17 cellular contexts compared by ENCODE assay signal in the genomic region with DNA sequence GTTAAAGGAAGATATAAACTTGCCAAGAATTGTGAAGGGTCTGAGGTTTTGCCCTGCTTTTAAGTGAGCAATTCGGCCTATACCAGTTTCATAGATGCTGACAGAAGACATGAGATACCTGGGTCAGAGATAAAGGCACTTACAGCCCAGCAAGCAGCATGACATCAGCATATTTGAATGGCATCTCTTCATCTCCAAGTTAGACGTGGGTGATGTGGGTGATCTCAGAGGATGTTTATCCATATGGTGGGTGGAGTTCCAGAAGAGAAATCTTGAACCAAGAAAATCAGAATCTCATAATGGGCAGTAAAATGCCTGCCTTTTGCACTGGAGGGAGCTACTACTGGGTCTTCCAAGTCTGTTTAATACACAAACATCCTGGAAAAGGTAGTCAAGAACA. TPM values are rescaled to one million over a fixed set of nuclear protein-coding genes. Genes with fewer than 3 reads are reported as not detected.
DNase-seq lines count a peak whose midpoint lies in the region; ATAC-seq and TF ChIP-seq lines count a peak whose summit lies in the region.
"Had no signal": no experiment of that assay in that cellular context is flagged by ENCODE, and none has a peak within 500 bp of the region (broad histone marks: within the 10 kb centered on the region; RNA-seq: fewer than 3 reads in every experiment).

No MANE protein-coding gene starts in this region.

- peaks cover 34% of the 10 kb centered on the region for H3K36me3 Mint-ChIP-seq in activated CD4-positive, alpha-beta memory T cell treated with anti-CD3 and anti-CD28 coated beads for 36 hours

- no peaks in the 10 kb centered on the region for H3K36me3 ChIP-seq in gastrocnemius medialis
- H3K36me3 ChIP-seq: breast epithelium had no signal

- no peak overlapping the region for H3K27ac Mint-ChIP-seq in activated CD4-positive, alpha-beta memory T cell treated with anti-CD3 and anti-CD28 coated beads for 36 hours
- H3K27ac Mint-ChIP-seq: stimulated activated naive CD8-positive, alpha-beta T cell treated with anti-CD3 and anti-CD28 coated beads, Interleukin-15, amount 100 ng/mL, for 72 hours had no signal

- peak overlapping the region in 3 of 4 donors; percentile 27 to 74 (median 52) for H3K27ac ChIP-seq in gastrocnemius medialis

- DNase-seq in GM04504 (ENCODE audit: low read depth) (peak; percentile 11), OCI-M1 (lab: John Stamatoyannopoulos, UW) (peak; percentile 23), fibroblast of pulmonary artery (ENCODE audit: low read depth) (peak; percentile 27), gastrocnemius medialis (no peak)
- no peak for DNase-seq in activated CD4-positive, alpha-beta memory T cell treated with anti-CD3 and anti-CD28 coated beads for 36 hours
- DNase-seq: activated gamma-delta T cell; effector CD4-positive, alpha-beta T cell; NCI-H187; NCI-H524; stimulated activated CD4-positive, alpha-beta T cell treated with anti-CD3 and anti-CD28 coated beads, Interleukin-12 subunit alpha, Interleukin-12 subunit beta, amount 100 ng/mL, for 4 hours; stimulated activated naive CD8-positive, alpha-beta T cell treated with anti-CD3 and anti-CD28 coated beads, Interleukin-15, amount 100 ng/mL, for 72 hours had no signal

- CTCF ChIA-PET in activated CD4-positive, alpha-beta memory T cell treated with anti-CD3 and anti-CD28 coated beads for 36 hours (lab: Charles Lee), result no interaction called here

- H3K27me3 ChIP-seq in gastrocnemius medialis, result no peaks in the 10 kb centered on the region
- H3K27me3 ChIP-seq: breast epithelium, gastroesophageal sphincter had no signal

- in situ Hi-C loops in gastrocnemius medialis (cut with MboI; ENCODE audit: low sequenced_read_pairs in 4 of 4), result no loop called here

- no peaks in the 10 kb centered on the region for H3K9me3 ChIP-seq in gastrocnemius medialis
- H3K9me3 ChIP-seq: gastroesophageal sphincter had no signal

- no peak overlapping the region for H3K4me3 Mint-ChIP-seq in activated CD4-positive, alpha-beta memory T cell treated with anti-CD3 and anti-CD28 coated beads for 36 hours
- H3K4me3 Mint-ChIP-seq: CD4-positive, CD25-positive, alpha-beta regulatory T cell; stimulated activated naive CD8-positive, alpha-beta T cell treated with anti-CD3 and anti-CD28 coated beads, Interleukin-15, amount 100 ng/mL, for 72 hours had no signal

- no peaks in the 10 kb centered on the region for H3K4me1 Mint-ChIP-seq in activated CD4-positive, alpha-beta memory T cell treated with anti-CD3 and anti-CD28 coated beads for 36 hours (ENCODE audit: low read depth)
- H3K4me1 Mint-ChIP-seq: stimulated activated naive CD8-positive, alpha-beta T cell treated with anti-CD3 and anti-CD28 coated beads, Interleukin-15, amount 100 ng/mL, for 72 hours had no signal

- TF ChIP-seq CTCF in fibroblast of pulmonary artery (IDR thresholded peaks at IDR 0.05; ENCODE audit: low read length, missing control alignments), result no peak
- no peak for TF ChIP-seq CTCF in gastrocnemius medialis (IDR thresholded peaks at IDR 0.05 in 4 of 5, conservative IDR thresholded peaks at IDR 0.05 in 1 of 5)

- POLR2A ChIA-PET in activated CD4-positive, alpha-beta memory T cell treated with anti-CD3 and anti-CD28 coated beads for 36 hours (lab: Charles Lee), result no interaction called here

- ATAC-seq in gastrocnemius medialis, result no peak
- no peak for ATAC-seq in HG03432 (IDR thresholded peaks at IDR 0.05; ENCODE audit: unreplicated experiment)
- ATAC-seq in HG03280 (IDR thresholded peaks at IDR 0.05; ENCODE audit: unreplicated experiment), result no peak
- ATAC-seq: gastroesophageal sphincter; Panc1; stimulated activated naive CD8-positive, alpha-beta T cell treated with anti-CD3 and anti-CD28 coated beads, Interleukin-15, amount 100 ng/mL, for 72 hours had no signal

- no peak for TF ChIP-seq POLR2A in gastrocnemius medialis (IDR thresholded peaks at IDR 0.05)

- H3K4me3 ChIP-seq in fibroblast of pulmonary artery (replicated peaks; ENCODE audit: low read depth, low read length), result no peak overlapping the region
- H3K4me3 ChIP-seq in gastrocnemius medialis, result no peak overlapping the region
- H3K4me3 ChIP-seq: breast epithelium, gastroesophageal sphincter had no signal

- no peaks in the 10 kb centered on the region for H3K9me3 Mint-ChIP-seq in activated CD4-positive, alpha-beta memory T cell treated with anti-CD3 and anti-CD28 coated beads for 36 hours
- H3K9me3 Mint-ChIP-seq: stimulated activated naive CD8-positive, alpha-beta T cell treated with anti-CD3 and anti-CD28 coated beads, Interleukin-15, amount 100 ng/mL, for 72 hours had no signal

- intact Hi-C loops in gastrocnemius medialis (cut with DNase I; ENCODE audit: low total_unique reads), result no loop called here
- intact Hi-C loops in activated CD4-positive, alpha-beta memory T cell treated with anti-CD3 and anti-CD28 coated beads for 36 hours (cut with micrococcal nuclease), result no loop called here

- H3K27me3 Mint-ChIP-seq in activated CD4-positive, alpha-beta memory T cell treated with anti-CD3 and anti-CD28 coated beads for 36 hours, result no peaks in the 10 kb centered on the region
- H3K27me3 Mint-ChIP-seq: CD4-positive, CD25-positive, alpha-beta regulatory T cell; stimulated activated naive CD8-positive, alpha-beta T cell treated with anti-CD3 and anti-CD28 coated beads, Interleukin-15, amount 100 ng/mL, for 72 hours had no signal

- H3K4me1 ChIP-seq in gastrocnemius medialis, result peaks cover 34 to 58% of the 10 kb centered on the region in 2 donors

RNA-seq across cellular contexts. Expression of a gene that starts 44.7 kb away (rescaled TPM):
- 10 to 100 TPM; 66.3 to 82.0 (median 71.9) TPM for total RNA-seq in gastrocnemius medialis
- 100 to 1,000 TPM; 123 TPM for total RNA-seq in activated CD4-positive, alpha-beta memory T cell treated with anti-CD3 and anti-CD28 coated beads for 36 hours

Comparison
In these comparisons a context has a peak if more than half of its experiments do, and no peak if none do; other contexts are left out.
1. DNase-seq: peak in GM04504 (single experiment), OCI-M1 (single experiment) and fibroblast of pulmonary artery (single experiment); none in gastrocnemius medialis (0 of 2) and activated CD4-positive, alpha-beta memory T cell treated with anti-CD3 and anti-CD28 coated beads for 36 hours (single experiment).